ENCODE assay signal across 8 cellular contexts in genomic region chr2:232551289-232551688, GRCh38. TPM values are rescaled to one million over a fixed set of nuclear protein-coding genes. Genes with fewer than 3 reads are reported as not detected.
DNase-seq lines count a peak whose midpoint lies in the region; ATAC-seq and TF ChIP-seq lines count a peak whose summit lies in the region.

No MANE protein-coding gene starts in this region.

- H3K4me3 ChIP-seq in GM08714 (ENCODE audit: low read length), result peak overlapping the region; percentile 91
- H3K4me3 ChIP-seq in Peyer's patch, result peak overlapping the region; percentile 64 to 97 (median 86)
- peak overlapping the region; percentile 79 to 82 for H3K4me3 ChIP-seq in esophagus (ENCODE audit: low read depth in 1 of 2, low read length in 2 of 2)
- peak overlapping the region; percentile 97 for H3K4me3 ChIP-seq in psoas muscle

- peaks cover 0 to 31% (median 3%) of the 10 kb centered on the region in 4 donors for H3K4me1 ChIP-seq in Peyer's patch
- no peaks in the 10 kb centered on the region for H3K4me1 ChIP-seq in esophagus (ENCODE audit: control insufficient read depth in 2 of 2, insufficient read depth in 2 of 2, low read length in 1 of 2)
- peaks cover 45% of the 10 kb centered on the region for H3K4me1 ChIP-seq in psoas muscle

- H3K27me3 ChIP-seq in Peyer's patch (no peaks in the 10 kb centered on the region), esophagus (ENCODE audit: control insufficient read depth in 1 of 2, insufficient read depth in 2 of 2, low read length in 2 of 2) (no peaks in the 10 kb centered on the region), psoas muscle (ENCODE audit: insufficient read depth in 3 of 3, low read length in 2 of 3) (no peaks in the 10 kb centered on the region)

- intact Hi-C loops in psoas muscle (cut with DNase I) (loop anchor here in 1 of 2 donors (2.0 kb wide), 1 partner anchor 24 kb away; no protein-coding TSS in a partner anchor), left colon (cut with DNase I, micrococcal nuclease) (no loop called here)

- TF ChIP-seq CTCF in Peyer's patch (IDR thresholded peaks at IDR 0.05), result no peak
- no peak for TF ChIP-seq CTCF in psoas muscle (IDR thresholded peaks at IDR 0.05)

- DNase-seq in Peyer's patch (no peak), psoas muscle (no peak), left colon (no peak), NAMALWA (ENCODE audit: low spot score) (no peak)
- DNase-seq in effector CD4-positive, alpha-beta T cell, result no peak

- H3K27ac ChIP-seq in Peyer's patch, result peak overlapping the region; percentile 95 to 99 (median 97)
- H3K27ac ChIP-seq in esophagus (ENCODE audit: low read depth in 2 of 2, low read length in 1 of 2), result peak overlapping the region; percentile 96 to 97
- peak overlapping the region; percentile 99 for H3K27ac ChIP-seq in psoas muscle

- H3K36me3 ChIP-seq in Peyer's patch, result peaks cover 0 to 15% (median 0%) of the 10 kb centered on the region in 3 donors
- H3K36me3 ChIP-seq in esophagus (ENCODE audit: control insufficient read depth in 2 of 2, insufficient read depth in 2 of 2, low read length in 1 of 2), result peaks cover 0 to 3% of the 10 kb centered on the region in 2 donors
- H3K36me3 ChIP-seq in psoas muscle (ENCODE audit: insufficient read depth in 1 of 2, low read depth in 1 of 2), result peaks cover 6 to 34% of the 10 kb centered on the region in 2 donors

- no peak for TF ChIP-seq POLR2A in Peyer's patch (IDR thresholded peaks at IDR 0.05)

- WGBS in esophagus, 2 donors, result 24 to 25% methylated on average over 10 of the region's 10 CpGs
- 21 to 24% (median 21%) methylated on average over 10 of the region's 10 CpGs for WGBS in psoas muscle, 3 donors

- no peak for ATAC-seq in psoas muscle
- ATAC-seq in HG02588 (IDR thresholded peaks at IDR 0.05; ENCODE audit: unreplicated experiment), result no peak
- no peak for ATAC-seq in left colon

- no peaks in the 10 kb centered on the region for H3K9me3 ChIP-seq in Peyer's patch
- no peaks in the 10 kb centered on the region for H3K9me3 ChIP-seq in esophagus (ENCODE audit: control insufficient read depth in 2 of 2, insufficient read depth in 1 of 2, low read depth in 1 of 2, low read length in 1 of 2)
- no peaks in the 10 kb centered on the region for H3K9me3 ChIP-seq in psoas muscle

RNA-seq across cellular contexts. Expression of gene EIF4E2, which starts 0.8 kb away (rescaled TPM):
- 10 to 100 TPM; 33.0 to 51.8 (median 44.1) TPM for total RNA-seq in Peyer's patch
- 10 to 100 TPM; 45.9 to 56.7 TPM for polyA plus RNA-seq in esophagus
- 100 to 1,000 TPM in 1 of 4 donors, 10 to 100 TPM in 3; 76.1 to 136 (median 88.4) TPM for total RNA-seq in psoas muscle
- 10 to 100 TPM; 39.6 to 85.2 (median 67.4) TPM for polyA plus RNA-seq in psoas muscle
- 100 to 1,000 TPM in 1 of 2 donors, 10 to 100 TPM in 1; 83.2 to 104 TPM for total RNA-seq in left colon

RNA-seq across cellular contexts. Expression of gene TIGD1, which starts 0.9 kb away (rescaled TPM):
- total RNA-seq in Peyer's patch (10 to 100 TPM in 3 of 4 donors, 1 to 10 TPM in 1; 8.6 to 31.4 (median 13.4) TPM), psoas muscle (1 to 10 TPM; 2.3 to 4.9 (median 3.7) TPM), left colon (1 to 10 TPM; 4.4 to 4.5 TPM)
- polyA plus RNA-seq in esophagus (1 to 10 TPM; 1.8 to 4.4 TPM), psoas muscle (1 to 10 TPM; 2.6 to 6.8 (median 6.4) TPM)

RNA-seq across cellular contexts. Expression of gene CHRNG, which starts 11.8 kb away (rescaled TPM):
- total RNA-seq in Peyer's patch, result not detected
- polyA plus RNA-seq in esophagus, result not detected
- 10 to 100 TPM in 2 of 4 donors, 1 to 10 TPM in 2; 2.9 to 94.1 (median 17.2) TPM for total RNA-seq in psoas muscle
- 1 to 10 TPM in 2 of 3 donors, under 1 TPM in 1; 0.68 to 7.3 (median 1.5) TPM for polyA plus RNA-seq in psoas muscle
- not detected for total RNA-seq in left colon

RNA-seq across cellular contexts. Expression of gene CHRND, which starts 25.3 kb away (rescaled TPM):
- total RNA-seq in Peyer's patch, result not detected
- polyA plus RNA-seq in esophagus, result not detected
- total RNA-seq in psoas muscle, result 100 to 1,000 TPM in 2 of 4 donors, 10 to 100 TPM in 2; 58.8 to 300 (median 97.7) TPM
- 10 to 100 TPM in 2 of 3 donors, 1 to 10 TPM in 1; 6.5 to 13.5 (median 12.5) TPM for polyA plus RNA-seq in psoas muscle
- total RNA-seq in left colon, result not detected

RNA-seq across cellular contexts. Expression of gene PRSS56, which starts 31.1 kb away (rescaled TPM):
- total RNA-seq in Peyer's patch (not detected), psoas muscle (1 to 10 TPM; 2.0 to 5.0 (median 2.9) TPM), left colon (not detected)
- polyA plus RNA-seq in esophagus (not detected), psoas muscle (1 to 10 TPM in 2 of 3 donors, under 1 TPM in 1; 0.82 to 3.2 (median 1.8) TPM)
